In genomic region chr11:20610825-20611224, GRCh38 we compare ENCODE assay signal across 2 cellular contexts.
TF ChIP-seq lines count a peak whose summit lies in the region.

No MANE protein-coding gene starts in this region.

TF ChIP-seq in H1, 55 proteins besides CTCF, POLR2A, EP300 and RAD21 (continued from another document):
- TF ChIP-seq KDM5A (IDR thresholded peaks at IDR 0.05; ENCODE audit: low read length), result no peak
- no peak for TF ChIP-seq SIN3A (conservative IDR thresholded peaks at IDR 0.05 in 1 of 2, IDR thresholded peaks at IDR 0.05 in 1 of 2; ENCODE audit: low read depth in 1 of 2, low read length in 2 of 2)
- TF ChIP-seq E2F6 (IDR thresholded peaks at IDR 0.05), result no peak
- TF ChIP-seq SP4 (IDR thresholded peaks at IDR 0.05; ENCODE audit: low read length), result no peak
- TF ChIP-seq GABPA (IDR thresholded peaks at IDR 0.05; ENCODE audit: borderline replicate concordance, insufficient read depth, low read length), result no peak

TF ChIP-seq in neural cell, 6 proteins besides CTCF, POLR2A, EP300 and RAD21:
- TF ChIP-seq REST (IDR thresholded peaks at IDR 0.05; ENCODE audit: borderline replicate concordance), result no peak
- TF ChIP-seq SMC3 (conservative IDR thresholded peaks at IDR 0.05; ENCODE audit: poor library complexity), result no peak
- TF ChIP-seq EZH2 (IDR thresholded peaks at IDR 0.05; ENCODE audit: borderline replicate concordance, insufficient read depth, low read length, poor library complexity, severe bottlenecking), result no peak
- TF ChIP-seq TAF1 (IDR thresholded peaks at IDR 0.05; ENCODE audit: low read depth), result no peak
- TF ChIP-seq POLR2AphosphoS5 (IDR thresholded peaks at IDR 0.05), result no peak
- no peak for TF ChIP-seq MXI1 (conservative IDR thresholded peaks at IDR 0.05; ENCODE audit: poor library complexity, severe bottlenecking)
